In the genomic region with DNA sequence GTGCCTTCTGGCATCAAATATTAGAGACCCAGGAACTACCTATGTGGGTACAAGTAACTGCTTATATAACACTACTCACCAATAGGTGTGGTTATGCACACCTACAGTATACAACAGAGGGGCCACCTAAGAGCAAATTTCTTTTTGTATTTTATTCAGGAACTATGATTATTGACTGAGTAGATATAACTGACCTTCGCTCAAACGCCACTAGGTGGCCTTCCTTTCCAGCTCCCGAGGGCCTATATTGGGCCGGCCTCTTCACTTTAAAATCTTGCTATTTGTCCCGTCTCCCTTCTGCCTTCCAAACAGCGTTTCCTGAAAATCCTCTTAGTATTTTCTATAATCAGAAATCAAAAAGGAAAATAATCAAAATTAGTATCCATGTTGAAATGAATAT, we compare ENCODE assay signal across 12 cellular contexts. TPM values are rescaled to one million over a fixed set of nuclear protein-coding genes. Genes with fewer than 3 reads are reported as not detected.
DNase-seq lines count a peak whose midpoint lies in the region; ATAC-seq and TF ChIP-seq lines count a peak whose summit lies in the region.
"Had no signal": no experiment of that assay in that cellular context is flagged by ENCODE, and none has a peak within 500 bp of the region (broad histone marks: within the 10 kb centered on the region; RNA-seq: fewer than 3 reads in every experiment).

No MANE protein-coding gene starts in this region.

- H3K9me3 Mint-ChIP-seq in H9: peaks cover 16 to 19% of the 10 kb centered on the region in 2 experiments
- peaks cover 10% of the 10 kb centered on the region for H3K9me3 Mint-ChIP-seq in stimulated activated memory B cell treated with anti-CD40 and anti-IgM and Interleukin-4, amounts not matched to agents 10 μg/mL and 1 μg/mL and 100 μg/mL, for 72 hours
- H3K9me3 Mint-ChIP-seq: activated CD4-positive, alpha-beta memory T cell treated with anti-CD3 and anti-CD28 coated beads, Interleukin-2, amount 10 ng/mL, durations not matched to agents 7 days and 5 days had no signal

- no peak overlapping the region for H3K4ac ChIP-seq in H9 (ENCODE audit: low read depth, low read length)

- no peak overlapping the region for H2BK12ac ChIP-seq in H9 (ENCODE audit: insufficient read length, low read depth, low read length)

- WGBS in H9 (ENCODE audit: extremely low coverage, insufficient read length, low lambda C conversion rate): no CpG with 5 or more reads among the region's 6 CpGs
- WGBS in adrenal gland, 4 donors: 8 to 19% (median 14%) methylated on average over 6 of the region's 6 CpGs

- H3K27ac ChIP-seq in H9 (ENCODE audit: insufficient read length, low read depth, low read length) (no peak overlapping the region), adrenal gland (no peak overlapping the region)
- H3K27ac ChIP-seq: thyroid gland had no signal

- intact Hi-C loops in adrenal gland (cut with DNase I): no loop called here

- H3K4me1 ChIP-seq in H9 (ENCODE audit: insufficient read depth, low read length) (no peaks in the 10 kb centered on the region), adrenal gland (replicated peaks in 1 of 2) (no peaks in the 10 kb centered on the region)
- H3K4me1 ChIP-seq: thyroid gland had no signal

- no peaks in the 10 kb centered on the region for H4K20me1 ChIP-seq in H9 (ENCODE audit: control insufficient read depth, insufficient read depth, insufficient read length)

- H3K9ac ChIP-seq in H9 (ENCODE audit: extremely low read depth, insufficient read length, low read length): no peak overlapping the region

- H3T11ph ChIP-seq in H9 (ENCODE audit: low read length): no peak overlapping the region

- H3K23ac ChIP-seq in H9 (ENCODE audit: insufficient read length, low read depth, low read length): no peak overlapping the region

- no peak overlapping the region for H4K91ac ChIP-seq in H9 (ENCODE audit: insufficient read length, low read depth, low read length)

- H3K36me3 ChIP-seq in adrenal gland (replicated peaks in 1 of 2) (no peaks in the 10 kb centered on the region), kidney epithelial cell (ENCODE audit: control insufficient read depth, insufficient read depth, low read length) (no peaks in the 10 kb centered on the region)
- H3K36me3 ChIP-seq: thyroid gland had no signal

- no peak overlapping the region for H3K18ac ChIP-seq in H9 (ENCODE audit: insufficient read length, low read depth, low read length)

- TF ChIP-seq CTCF in AG09319 (IDR thresholded peaks at IDR 0.05; ENCODE audit: low read depth, low read length) (peak; percentile 35), H9 (conservative IDR thresholded peaks at IDR 0.05) (peak; percentile 78), adrenal gland (IDR thresholded peaks at IDR 0.05) (peak; percentile 41 to 69 (median 48)), kidney epithelial cell (IDR thresholded peaks at IDR 0.05; ENCODE audit: insufficient read depth, low read length, poor library complexity, severe bottlenecking) (peak; percentile 31)

- no peak overlapping the region for H2AK5ac ChIP-seq in H9 (ENCODE audit: insufficient read length, low read length)

- H4K8ac ChIP-seq in H9 (replicated peaks; ENCODE audit: insufficient read length, low read depth, low read length): no peak overlapping the region

- no peak overlapping the region for H2BK20ac ChIP-seq in H9 (ENCODE audit: low read depth, low read length, poor library complexity, severe bottlenecking)

- H2AFZ ChIP-seq in H9 (ENCODE audit: low read length): no peak overlapping the region

- no peaks in the 10 kb centered on the region for H3K79me1 ChIP-seq in H9 (ENCODE audit: insufficient read depth, low read depth, low read length, poor library complexity, severe bottlenecking)

- no peaks in the 10 kb centered on the region for H3K79me2 ChIP-seq in H9 (ENCODE audit: insufficient read depth, low read length)

- H3K4me3 Mint-ChIP-seq in H9: no peak overlapping the region
- H3K4me3 Mint-ChIP-seq in stimulated activated memory B cell treated with anti-CD40 and anti-IgM and Interleukin-4, amounts not matched to agents 10 μg/mL and 1 μg/mL and 100 μg/mL, for 72 hours: no peak overlapping the region
- H3K4me3 Mint-ChIP-seq: activated CD4-positive, alpha-beta memory T cell treated with anti-CD3 and anti-CD28 coated beads, Interleukin-2, amount 10 ng/mL, durations not matched to agents 7 days and 5 days; naive B cell had no signal

- H3K36me3 Mint-ChIP-seq in H9 (ENCODE audit: insufficient read depth in 1 of 3, low read depth in 3 of 3): peaks cover 2 to 18% (median 15%) of the 10 kb centered on the region in 3 experiments; a peak in 6 of 7 replicates
- H3K36me3 Mint-ChIP-seq in stimulated activated memory B cell treated with anti-CD40 and anti-IgM and Interleukin-4, amounts not matched to agents 10 μg/mL and 1 μg/mL and 100 μg/mL, for 72 hours: no peaks in the 10 kb centered on the region
- H3K36me3 Mint-ChIP-seq: naive B cell had no signal

- no peaks in the 10 kb centered on the region for H3K9me3 ChIP-seq in H9 (ENCODE audit: control insufficient read depth, low read depth, low read length)
- H3K9me3 ChIP-seq in adrenal gland (replicated peaks in 1 of 3): no peaks in the 10 kb centered on the region
- H3K9me3 ChIP-seq: thyroid gland had no signal

- H3K4me3 ChIP-seq in adrenal gland (no peak overlapping the region), kidney epithelial cell (ENCODE audit: low read depth, low read length) (no peak overlapping the region)
- H3K4me3 ChIP-seq: thyroid gland had no signal

- H2BK5ac ChIP-seq in H9 (ENCODE audit: insufficient read length, low read length): no peak overlapping the region

- no peaks in the 10 kb centered on the region; a peak in 1 of 4 replicates for H3K4me1 Mint-ChIP-seq in H9
- no peaks in the 10 kb centered on the region for H3K4me1 Mint-ChIP-seq in stimulated activated memory B cell treated with anti-CD40 and anti-IgM and Interleukin-4, amounts not matched to agents 10 μg/mL and 1 μg/mL and 100 μg/mL, for 72 hours
- H3K4me1 Mint-ChIP-seq: activated CD4-positive, alpha-beta memory T cell treated with anti-CD3 and anti-CD28 coated beads, Interleukin-2, amount 10 ng/mL, durations not matched to agents 7 days and 5 days; naive B cell had no signal

- H2BK120ac ChIP-seq in H9 (ENCODE audit: low read depth, low read length, poor library complexity, severe bottlenecking): no peak overlapping the region

- H3K23me2 ChIP-seq in H9 (ENCODE audit: insufficient read length, low read depth, low read length, poor library complexity, severe bottlenecking): no peaks in the 10 kb centered on the region

- H3K27me3 ChIP-seq in H9 (ENCODE audit: insufficient read depth, low read length): no peaks in the 10 kb centered on the region
- H3K27me3 ChIP-seq in adrenal gland: no peaks in the 10 kb centered on the region
- H3K27me3 ChIP-seq in kidney epithelial cell (ENCODE audit: control insufficient read depth, insufficient read depth, low read length): no peaks in the 10 kb centered on the region
- H3K27me3 ChIP-seq: thyroid gland had no signal

- H3K4me2 ChIP-seq in H9 (ENCODE audit: insufficient read depth, insufficient read length, low read length): no peak overlapping the region

- no peak overlapping the region for H2BK15ac ChIP-seq in H9 (ENCODE audit: low read depth, low read length)

- no peak overlapping the region for H3K14ac ChIP-seq in H9 (ENCODE audit: insufficient read depth, low read length)

- no peak overlapping the region for H3K56ac ChIP-seq in H9 (ENCODE audit: insufficient read length, low read depth, low read length)

- no peaks in the 10 kb centered on the region for H3K27me3 Mint-ChIP-seq in H9 (ENCODE audit: low read depth)
- H3K27me3 Mint-ChIP-seq in stimulated activated memory B cell treated with anti-CD40 and anti-IgM and Interleukin-4, amounts not matched to agents 10 μg/mL and 1 μg/mL and 100 μg/mL, for 72 hours: no peaks in the 10 kb centered on the region
- H3K27me3 Mint-ChIP-seq: activated CD4-positive, alpha-beta memory T cell treated with anti-CD3 and anti-CD28 coated beads, Interleukin-2, amount 10 ng/mL, durations not matched to agents 7 days and 5 days; naive B cell had no signal

- TF ChIP-seq POLR2A in adrenal gland (IDR thresholded peaks at IDR 0.05): no peak

- DNase-seq in AG09319 (ENCODE audit: extremely low read depth, low read depth): no peak
- no peak for DNase-seq in H9
- peak; percentile 21 to 62 (median 43) for DNase-seq in adrenal gland
- no peak for DNase-seq in kidney epithelial cell (ENCODE audit: low read depth)
- DNase-seq: activated CD4-positive, alpha-beta memory T cell treated with anti-CD3 and anti-CD28 coated beads, Interleukin-2, amount 10 ng/mL, durations not matched to agents 7 days and 5 days; naive B cell; stimulated activated CD4-positive, alpha-beta T cell treated with anti-CD3 and anti-CD28 coated beads, Interleukin-2, amount 100 ng/mL, for 24 hours had no signal

- ATAC-seq in GM21381 (IDR thresholded peaks at IDR 0.05; ENCODE audit: unreplicated experiment): no peak
- no peak for ATAC-seq in activated CD4-positive, CD25-positive, alpha-beta regulatory T cell treated with anti-CD3 and anti-CD28 coated beads, Interleukin-2, amount 50 U/mL, for 24 hours
- ATAC-seq in GM21423 (IDR thresholded peaks at IDR 0.05; ENCODE audit: unreplicated experiment): no peak
- no peak for ATAC-seq in stimulated activated memory B cell treated with anti-CD40 and anti-IgM and Interleukin-4, amounts not matched to agents 10 μg/mL and 1 μg/mL and 100 μg/mL, for 72 hours

- no peak overlapping the region for H3K27ac Mint-ChIP-seq in H9
- no peak overlapping the region for H3K27ac Mint-ChIP-seq in stimulated activated memory B cell treated with anti-CD40 and anti-IgM and Interleukin-4, amounts not matched to agents 10 μg/mL and 1 μg/mL and 100 μg/mL, for 72 hours
- H3K27ac Mint-ChIP-seq: activated CD4-positive, alpha-beta memory T cell treated with anti-CD3 and anti-CD28 coated beads, Interleukin-2, amount 10 ng/mL, durations not matched to agents 7 days and 5 days; naive B cell had no signal

- no peak overlapping the region for H4K5ac ChIP-seq in H9 (ENCODE audit: insufficient read length, low read depth, low read length)

RNA-seq across cellular contexts. Expression of a gene that starts 19.9 kb away (rescaled TPM):
- total RNA-seq in H9 (2021): 2.7 and 3.0 TPM in 2 replicates
- 10 to 100 TPM in 4 of 8 donors, 1 to 10 TPM in 4; 4.7 to 18.6 (median 11.4) TPM for total RNA-seq in adrenal gland
- polyA plus RNA-seq in adrenal gland: 1 to 10 TPM; 2.7 to 8.7 (median 3.3) TPM
- 1.7 TPM in 2 replicates for total RNA-seq in kidney epithelial cell
- total RNA-seq: activated CD4-positive, alpha-beta memory T cell treated with anti-CD3 and anti-CD28 coated beads, Interleukin-2, amount 10 ng/mL, durations not matched to agents 7 days and 5 days had no signal

Comparison
In these comparisons a context has a peak if more than half of its experiments do, and no peak if none do; other contexts are left out.
1. DNase-seq: peak in adrenal gland (7 of 7); none in AG09319 (single experiment), H9 (single experiment) and kidney epithelial cell (single experiment).
2. Peak in every context shown above with its lines, with median percentiles within 50 percentile points of each other: CTCF ChIP-seq.